In the genomic region with DNA sequence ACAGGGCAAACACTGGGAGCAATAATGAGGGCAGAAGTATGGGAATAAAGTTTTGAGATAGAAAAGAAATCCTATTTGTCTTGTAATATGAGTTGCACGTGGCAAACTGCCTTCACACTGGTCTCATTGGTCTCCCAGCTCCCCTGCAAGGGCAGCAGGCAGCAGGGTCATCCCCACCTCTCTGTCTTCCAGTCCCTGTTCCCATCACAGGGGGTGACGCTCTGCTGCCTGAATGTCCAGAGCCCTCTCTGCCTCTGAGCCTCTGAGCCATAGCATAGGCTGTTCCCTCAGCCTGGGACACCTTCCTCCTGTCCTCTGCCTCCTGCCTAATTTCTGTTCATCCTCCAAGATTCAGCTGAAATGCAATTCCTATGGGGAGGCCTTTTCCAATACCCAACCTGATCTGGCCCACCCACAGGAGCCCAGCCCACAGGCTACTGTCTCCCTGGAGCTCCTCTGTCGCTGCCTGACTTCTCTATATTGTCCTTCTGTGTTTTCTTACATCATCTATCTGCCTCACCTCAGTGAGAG, we compare ENCODE assay signal across 21 cellular contexts. TPM values are rescaled to one million over a fixed set of nuclear protein-coding genes. Genes with fewer than 3 reads are reported as not detected.
"Had no signal": no experiment of that assay in that cellular context is flagged by ENCODE, and none has a peak within 500 bp of the region (broad histone marks: within the 10 kb centered on the region; RNA-seq: fewer than 3 reads in every experiment).

No MANE protein-coding gene starts in this region.

- DNase-seq: activated CD4-positive, alpha-beta T cell treated with anti-CD3 and anti-CD28 coated beads, Interleukin-2, amount 50 U/mL, for 1 hour; activated CD4-positive, CD25-positive, alpha-beta regulatory T cell; activated naive CD4-positive, alpha-beta T cell; activated naive CD8-positive, alpha-beta T cell treated with anti-CD3 and anti-CD28 coated beads for 36 hours; amniotic stem cell; dermis blood vessel endothelial cell; effector memory CD8-positive, alpha-beta T cell; foreskin fibroblast; stimulated activated naive CD4-positive, alpha-beta T cell; T-helper 9 cell; thyroid gland had no signal

- ATAC-seq: effector memory CD8-positive, alpha-beta T cell; naive thymus-derived CD4-positive, alpha-beta T cell; pancreas; sciatic nerve; T-cell had no signal

- H3K9me3 ChIP-seq: pancreas, thyroid gland had no signal

- H3K27ac ChIP-seq: pancreas, thyroid gland had no signal

- H3K4me3 ChIP-seq: pancreas, thyroid gland had no signal

- H3K27me3 ChIP-seq: pancreas, thyroid gland had no signal

- H3K4me3 Mint-ChIP-seq: activated naive CD8-positive, alpha-beta T cell treated with anti-CD3 and anti-CD28 coated beads for 36 hours; activated T-helper 1 cell treated with anti-CD3 and anti-CD28 coated beads, Interleukin-12 subunit alpha, Interleukin-12 subunit beta, Interleukin-2, Interleukin-4 antibody, amounts not matched to agents 30 ng/mL and 10 ng/mL and 1 ng/mL, durations not matched to agents 14 hours and 24 hours and 36 hours; effector memory CD8-positive, alpha-beta T cell; memory B cell; naive thymus-derived CD4-positive, alpha-beta T cell; T-cell had no signal

- H3K36me3 ChIP-seq: pancreas, thyroid gland had no signal

- H3K4me1 Mint-ChIP-seq: activated naive CD8-positive, alpha-beta T cell treated with anti-CD3 and anti-CD28 coated beads for 36 hours; memory B cell; naive thymus-derived CD4-positive, alpha-beta T cell; T-cell had no signal

- H3K4me1 ChIP-seq: pancreas, thyroid gland had no signal

- H3K9me3 Mint-ChIP-seq: activated T-helper 1 cell treated with anti-CD3 and anti-CD28 coated beads, Interleukin-12 subunit alpha, Interleukin-12 subunit beta, Interleukin-2, Interleukin-4 antibody, amounts not matched to agents 30 ng/mL and 10 ng/mL and 1 ng/mL, durations not matched to agents 14 hours and 24 hours and 36 hours; effector memory CD8-positive, alpha-beta T cell; memory B cell had no signal

- H3K27ac Mint-ChIP-seq: activated naive CD8-positive, alpha-beta T cell treated with anti-CD3 and anti-CD28 coated beads for 36 hours; activated T-helper 1 cell treated with anti-CD3 and anti-CD28 coated beads, Interleukin-12 subunit alpha, Interleukin-12 subunit beta, Interleukin-2, Interleukin-4 antibody, amounts not matched to agents 30 ng/mL and 10 ng/mL and 1 ng/mL, durations not matched to agents 14 hours and 24 hours and 36 hours; effector memory CD8-positive, alpha-beta T cell; memory B cell; T-cell had no signal

RNA-seq across cellular contexts. Expression of a gene that starts 12.1 kb away (rescaled TPM):
- total RNA-seq: dermis blood vessel endothelial cell, glomerular endothelial cell had no signal
- polyA plus RNA-seq: naive thymus-derived CD4-positive, alpha-beta T cell had no signal

RNA-seq across cellular contexts. Expression of a gene that starts 26.7 kb away (rescaled TPM):
- total RNA-seq: activated naive CD8-positive, alpha-beta T cell treated with anti-CD3 and anti-CD28 coated beads for 36 hours; activated T-helper 1 cell treated with anti-CD3 and anti-CD28 coated beads, Interleukin-12 subunit alpha, Interleukin-12 subunit beta, Interleukin-2, Interleukin-4 antibody, amounts not matched to agents 30 ng/mL and 10 ng/mL and 1 ng/mL, durations not matched to agents 14 hours and 24 hours and 36 hours; dermis blood vessel endothelial cell; glomerular endothelial cell; liver; mucosa of gallbladder; naive thymus-derived CD4-positive, alpha-beta T cell; pancreas; sciatic nerve; T-cell; thyroid gland; urinary bladder had no signal
- polyA plus RNA-seq: liver; naive thymus-derived CD4-positive, alpha-beta T cell; pancreas; urinary bladder had no signal
